Comparison of ENCODE assay signal across 14 cellular contexts in the genomic region with DNA sequence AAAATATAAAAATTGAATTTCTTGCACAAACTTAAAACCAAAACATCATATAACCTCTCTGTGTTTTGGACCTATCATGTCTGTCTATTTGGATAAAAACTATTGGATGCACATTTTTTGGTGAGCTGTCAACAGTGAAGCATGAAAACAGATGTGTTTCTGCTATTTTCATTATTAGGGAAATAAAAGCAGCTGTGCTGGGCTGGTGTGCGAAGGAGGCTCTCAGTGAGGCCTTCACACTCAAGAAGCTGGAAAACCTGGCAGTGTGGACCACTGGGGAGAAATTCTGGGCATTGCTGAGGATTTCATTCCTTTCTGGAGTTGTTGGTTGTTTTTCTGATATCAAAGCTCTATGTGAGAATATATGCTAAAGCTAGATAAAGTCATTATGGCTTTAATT.
"Had no signal": no experiment of that assay in that cellular context is flagged by ENCODE, and none has a peak within 500 bp of the region (broad histone marks: within the 10 kb centered on the region; RNA-seq: fewer than 3 reads in every experiment).

No MANE protein-coding gene starts in this region.

- H3K9me3 ChIP-seq: ovary, SK-N-SH, tibial nerve had no signal

- ATAC-seq: effector memory CD8-positive, alpha-beta T cell; stimulated activated effector memory CD8-positive, alpha-beta T cell treated with anti-CD3 and anti-CD28 coated beads, Interleukin-12 subunit alpha, Interleukin-12 subunit beta, amount 100 ng/mL, for 72 hours had no signal

- DNase-seq: activated B cell treated with CpG ODN at 0.5 μM for 24 hours; activated CD4-positive, alpha-beta T cell treated with anti-CD3 and anti-CD28 coated beads, Interleukin-2, amount 10 ng/mL, durations not matched to agents 7 days and 5 days; activated T-cell treated with anti-CD3 and anti-CD28 coated beads for 4 hours; brain microvascular endothelial cell; cerebellar nuclear complex; effector memory CD8-positive, alpha-beta T cell; nephron progenitor cell; ovary; SK-N-SH had no signal

- H3K36me3 ChIP-seq: brain microvascular endothelial cell, ovary, tibial nerve had no signal

- H3K27ac ChIP-seq: brain microvascular endothelial cell, hepatocyte, ovary, tibial nerve had no signal

- H3K27me3 ChIP-seq: brain microvascular endothelial cell, hepatocyte, ovary, tibial nerve had no signal

- H3K4me3 ChIP-seq: hepatocyte, lung, ovary, skin epidermis, tibial nerve had no signal
